25 cellular contexts compared by ENCODE assay signal in the genomic region with DNA sequence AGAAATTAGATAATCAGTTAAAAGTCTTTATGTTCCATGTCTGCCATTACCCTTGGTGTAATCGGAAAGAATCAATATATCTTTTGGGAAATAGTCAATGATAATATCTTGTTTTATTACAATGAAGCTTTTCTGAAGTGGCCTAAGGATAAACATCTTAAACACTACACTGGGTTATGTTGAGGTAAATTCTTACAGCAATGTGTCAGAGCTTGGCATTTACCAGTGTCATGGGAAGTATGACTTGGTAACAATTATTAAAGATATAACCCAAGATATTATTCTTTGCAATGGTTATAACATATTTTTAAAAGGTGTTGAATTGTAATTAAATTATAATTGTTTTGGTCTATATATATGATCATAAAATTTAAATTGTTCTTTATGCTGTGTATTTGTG.
"Had no signal": no experiment of that assay in that cellular context is flagged by ENCODE, and none has a peak within 500 bp of the region (broad histone marks: within the 10 kb centered on the region; RNA-seq: fewer than 3 reads in every experiment).

No MANE protein-coding gene starts in this region.

- ATAC-seq: gastroesophageal sphincter, left cardiac atrium, left ventricle myocardium superior, right cardiac atrium had no signal

- DNase-seq: activated CD4-positive, alpha-beta memory T cell treated with anti-CD3 and anti-CD28 coated beads for 36 hours; activated CD4-positive, alpha-beta T cell treated with anti-CD3 and anti-CD28 coated beads for 4 hours; activated CD8-positive, alpha-beta memory T cell treated with anti-CD3 and anti-CD28 coated beads, Interleukin-2, amount 50 U/mL, for 4 hours; activated effector memory CD4-positive, alpha-beta T cell treated with anti-CD3 and anti-CD28 coated beads, Interleukin-2, amount 50 U/mL, for 16 hours; activated naive CD4-positive, alpha-beta T cell treated with anti-CD3 and anti-CD28 coated beads for 36 hours; activated naive CD8-positive, alpha-beta T cell treated with anti-CD3 and anti-CD28 coated beads for 36 hours; activated T-cell treated with anti-CD3 and anti-CD28 coated beads, Interleukin-2, amount 50 U/mL, for 1 hour; adrenal gland; aorta; brain microvascular endothelial cell; central memory CD4-positive, alpha-beta T cell; esophagus squamous epithelium; left cardiac atrium; left ventricle myocardium superior; posterior cingulate gyrus; right cardiac atrium; spleen; stimulated activated naive CD4-positive, alpha-beta T cell treated with Interleukin-2 at 50 U/mL for 16 hours; T-helper 9 cell; testis; transverse colon had no signal

- H3K4me2 ChIP-seq: hepatocyte had no signal

- H3K36me3 ChIP-seq: adrenal gland, brain microvascular endothelial cell, esophagus squamous epithelium, gastroesophageal sphincter, spleen, transverse colon had no signal

- H3K27ac ChIP-seq: adrenal gland, brain microvascular endothelial cell, epithelial cell of prostate, esophagus squamous epithelium, gastroesophageal sphincter, hepatocyte, spleen, testis, transverse colon, VCaP had no signal

- H3K4me3 ChIP-seq: adrenal gland, esophagus squamous epithelium, gastroesophageal sphincter, hepatocyte, spleen, testis, transverse colon had no signal

- H3K4me1 ChIP-seq: adrenal gland, esophagus squamous epithelium, gastroesophageal sphincter, spleen, testis, transverse colon had no signal

- H3K9me3 ChIP-seq: adrenal gland, esophagus squamous epithelium, gastroesophageal sphincter, spleen, testis, transverse colon had no signal

- H3K79me2 ChIP-seq: hepatocyte had no signal

- H3K27me3 ChIP-seq: adrenal gland, brain microvascular endothelial cell, gastroesophageal sphincter, testis, transverse colon had no signal

- H2AFZ ChIP-seq: hepatocyte had no signal
